21 cellular contexts compared by ENCODE assay signal in the genomic region with DNA sequence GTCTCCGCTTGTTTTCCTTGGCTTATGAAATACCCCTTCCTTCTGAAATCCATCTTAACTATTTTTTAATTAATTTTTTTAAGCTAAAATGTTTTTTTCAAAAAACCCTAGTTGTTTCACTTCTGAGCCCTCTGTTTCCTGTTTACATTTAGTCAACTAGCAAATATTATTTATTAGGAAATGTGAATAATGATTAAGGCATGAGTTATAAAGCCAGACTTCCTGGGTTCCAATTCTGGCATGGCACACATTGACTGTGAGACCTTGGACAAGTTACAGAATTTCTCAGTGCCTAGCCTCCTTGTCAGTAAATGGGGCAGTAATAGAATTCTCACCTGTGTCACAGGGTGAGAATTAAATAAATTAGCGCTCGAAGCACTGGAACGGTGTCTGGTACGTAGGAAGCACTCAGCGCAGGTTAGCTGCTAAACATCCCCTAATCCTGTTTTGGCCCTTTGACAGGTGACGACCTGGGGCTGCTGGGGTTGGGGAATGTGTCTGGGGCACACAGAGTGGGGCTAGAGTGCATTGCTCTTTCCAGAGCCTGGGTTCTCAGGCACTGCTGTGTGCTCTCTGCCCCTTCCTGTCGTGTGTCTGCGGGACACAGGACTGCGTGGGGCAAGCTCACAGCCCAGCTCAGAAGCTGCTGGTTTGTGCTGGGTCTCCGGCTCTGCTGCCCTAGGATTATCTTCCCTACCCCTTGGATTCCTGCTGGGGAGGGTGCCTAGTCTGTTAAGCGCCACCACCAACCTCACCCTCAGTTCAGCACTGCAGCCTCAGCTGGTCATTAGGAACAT. TPM values are rescaled to one million over a fixed set of nuclear protein-coding genes. Genes with fewer than 3 reads are reported as not detected.
DNase-seq lines count a peak whose midpoint lies in the region; ATAC-seq, FAIRE-seq and TF ChIP-seq lines count a peak whose summit lies in the region.
"Had no signal": no experiment of that assay in that cellular context is flagged by ENCODE, and none has a peak within 500 bp of the region (broad histone marks: within the 10 kb centered on the region; RNA-seq: fewer than 3 reads in every experiment).

No MANE protein-coding gene starts in this region.

- H3K27ac ChIP-seq in Panc1 (ENCODE audit: low read length), result no peak overlapping the region
- peak overlapping the region; percentile 77 for H3K27ac ChIP-seq in foreskin keratinocyte
- H3K27ac ChIP-seq: ascending aorta, neutrophil, SK-N-MC had no signal

- peak; percentile 5 for FAIRE-seq in GM12892 (lab: Jason Lieb, UNC)
- FAIRE-seq: GM12891 had no signal

- H3K9me3 ChIP-seq in Panc1 (ENCODE audit: control insufficient read depth, insufficient read depth, low read depth, low read length), result no peaks in the 10 kb centered on the region
- H3K9me3 ChIP-seq: ascending aorta, neutrophil had no signal

- no TSS peak for BruUV-seq in Panc1 (replicated peaks; lab: Mats Ljungman, UMichigan)

- DNase-seq in GM12892 (ENCODE audit: insufficient read length) (no peak), Panc1 (ENCODE audit: low read depth, low spot score) (no peak), foreskin keratinocyte (no peak), progenitor cell of endocrine pancreas (ENCODE audit: low spot score, unreplicated experiment) (no peak), NCI-H1417 (lab: John Stamatoyannopoulos, UW) (no peak), NCI-H187 treated with DMSO at 0.1 percent for 48 hours (lab: John Stamatoyannopoulos, UW) (no peak)
- DNase-seq: activated CD4-positive, alpha-beta T cell treated with anti-CD3 and anti-CD28 coated beads for 4 hours; activated CD8-positive, alpha-beta memory T cell treated with anti-CD3 and anti-CD28 coated beads, Interleukin-2, amount 50 U/mL, for 48 hours; activated naive CD4-positive, alpha-beta T cell treated with Interleukin-2 at 50 U/mL for 16 hours; GF-D8; NCI-H1092; NCI-H2107; NCI-H526; stimulated activated CD4-positive, alpha-beta T cell treated with anti-CD3 and anti-CD28 coated beads, Interleukin-4, amount 100 ng/mL, for 1 hour had no signal

- TF ChIP-seq CTCF in Panc1 (IDR thresholded peaks at IDR 0.05) (no peak), foreskin keratinocyte (conservative IDR thresholded peaks at IDR 0.05) (no peak), progenitor cell of endocrine pancreas (IDR thresholded peaks at IDR 0.05; ENCODE audit: unreplicated experiment) (no peak)

- no peaks in the 10 kb centered on the region for H3K36me3 ChIP-seq in Panc1 (ENCODE audit: control insufficient read depth, insufficient read depth, low read length)
- H3K36me3 ChIP-seq: ascending aorta, neutrophil had no signal

- POLR2A ChIA-PET in Panc1 (lab: Charles Lee), result interaction anchor here (0.6 kb wide), 2 partner anchors 13 to 23 kb away, joined by 3 to 5 read pairs; partner anchors contain the start of gene PANX1

- intact Hi-C loops in Panc1 (cut with micrococcal nuclease; ENCODE audit: unreplicated experiment), result no loop called here

- H3K4me3 ChIP-seq in Panc1 (ENCODE audit: low read depth in 2 of 2, low read length in 2 of 2), result no peak overlapping the region
- H3K4me3 ChIP-seq: ascending aorta, coronary artery, SK-N-MC had no signal

- ATAC-seq in Panc1 (peak; percentile 59), foreskin keratinocyte (peak; percentile 15), HG03565 (IDR thresholded peaks at IDR 0.05; ENCODE audit: unreplicated experiment) (no peak), HG03520 (IDR thresholded peaks at IDR 0.05; ENCODE audit: unreplicated experiment) (no peak)

- TF ChIP-seq POLR2A in GM12892 (IDR thresholded peaks at IDR 0.05; ENCODE audit: low read depth, low read length), result no peak

- H3K9me3 Mint-ChIP-seq in progenitor cell of endocrine pancreas (ENCODE audit: low read depth), result no peaks in the 10 kb centered on the region

- peaks cover 1% of the 10 kb centered on the region for H3K36me3 Mint-ChIP-seq in progenitor cell of endocrine pancreas (ENCODE audit: insufficient read depth)

- H3K4me3 Mint-ChIP-seq in progenitor cell of endocrine pancreas (ENCODE audit: low read depth), result no peak overlapping the region

- H3K27me3 Mint-ChIP-seq in progenitor cell of endocrine pancreas, result no peaks in the 10 kb centered on the region

- peak overlapping the region; percentile 49 for H3K27ac Mint-ChIP-seq in progenitor cell of endocrine pancreas

- CTCF ChIA-PET in Panc1 (lab: Charles Lee), result no interaction called here

- in situ Hi-C loops in Panc1 (cut with HindIII; ENCODE audit: low pct_unique_long_range_greater_than_20kb, low sequenced_read_pairs), result no loop called here

- H3K4me1 ChIP-seq in Panc1 (ENCODE audit: control insufficient read depth, insufficient read depth, low read length), result peaks cover 20% of the 10 kb centered on the region
- H3K4me1 ChIP-seq in foreskin keratinocyte, result peaks cover 21% of the 10 kb centered on the region

- peaks cover 23% of the 10 kb centered on the region for H3K4me1 Mint-ChIP-seq in progenitor cell of endocrine pancreas (ENCODE audit: low read depth)

- H3K27me3 ChIP-seq in Panc1 (ENCODE audit: control insufficient read depth, insufficient read depth, low read length) (no peaks in the 10 kb centered on the region), foreskin keratinocyte (no peaks in the 10 kb centered on the region)
- H3K27me3 ChIP-seq: ascending aorta, neutrophil had no signal

RNA-seq across cellular contexts. Expression of gene PANX1, which starts 13.1 kb away (rescaled TPM):
- polyA plus RNA-seq in GM12892 (2012; ENCODE audit: missing spikeins), result 9.6 TPM
- total RNA-seq in Panc1 (2021; ENCODE audit: unreplicated experiment) (59.3 TPM), foreskin keratinocyte (67.1 and 69.4 TPM in 2 replicates), progenitor cell of endocrine pancreas (31.9 and 32.3 TPM in 2 replicates)
- 29.5 TPM for polyA plus RNA-seq in Panc1 (2012; ENCODE audit: insufficient read length)
- polyA plus RNA-seq in foreskin keratinocyte, result 16.6 and 17.9 TPM in 2 replicates

Comparison
In these comparisons a context has a peak if more than half of its experiments do, and no peak if none do; other contexts are left out.
1. ATAC-seq: peak in Panc1 (single experiment) and foreskin keratinocyte (single experiment); none in HG03565 (single experiment) and HG03520 (single experiment).